In genomic region chr17:3890082-3890892, GRCh38 we compare ENCODE assay signal across 8 cellular contexts.
DNase-seq lines count a peak whose midpoint lies in the region; ATAC-seq and TF ChIP-seq lines count a peak whose summit lies in the region.

No MANE protein-coding gene starts in this region.

- H3K4me1 Mint-ChIP-seq in T-helper 2 cell treated with Interferon-gamma antibody and Interleukin-4, amounts not matched to agents 5 μg/mL and 100 μg/mL, for 36 hours (ENCODE audit: low read depth): peaks cover 35% of the 10 kb centered on the region

- H3K4me3 ChIP-seq in mucosa of stomach (ENCODE audit: low read length): no peak overlapping the region

- H3K36me3 Mint-ChIP-seq in T-helper 2 cell treated with Interferon-gamma antibody and Interleukin-4, amounts not matched to agents 5 μg/mL and 100 μg/mL, for 36 hours (ENCODE audit: low read depth): no peaks in the 10 kb centered on the region

- no peaks in the 10 kb centered on the region for H3K9me3 ChIP-seq in mucosa of stomach (ENCODE audit: control insufficient read depth, low read length)

- no peaks in the 10 kb centered on the region for H3K36me3 ChIP-seq in mucosa of stomach (ENCODE audit: control insufficient read depth, insufficient read depth, low read length)

- H3K9me3 Mint-ChIP-seq in T-helper 2 cell treated with Interferon-gamma antibody and Interleukin-4, amounts not matched to agents 5 μg/mL and 100 μg/mL, for 36 hours: no peaks in the 10 kb centered on the region

- no peak for TF ChIP-seq CTCF in GM13976 (IDR thresholded peaks at IDR 0.05; ENCODE audit: borderline replicate concordance, control extremely low read depth, extremely low read depth, insufficient read depth, missing control alignments)

- H3K27me3 Mint-ChIP-seq in T-helper 2 cell treated with Interferon-gamma antibody and Interleukin-4, amounts not matched to agents 5 μg/mL and 100 μg/mL, for 36 hours (ENCODE audit: low read depth): peaks cover 5% of the 10 kb centered on the region

- no peaks in the 10 kb centered on the region for H3K27me3 ChIP-seq in mucosa of stomach (ENCODE audit: control insufficient read depth, insufficient read depth, low read length)

- H3K4me3 Mint-ChIP-seq in T-helper 2 cell treated with Interferon-gamma antibody and Interleukin-4, amounts not matched to agents 5 μg/mL and 100 μg/mL, for 36 hours: no peak overlapping the region

- peak overlapping the region; percentile 6 for H3K27ac Mint-ChIP-seq in T-helper 2 cell treated with Interferon-gamma antibody and Interleukin-4, amounts not matched to agents 5 μg/mL and 100 μg/mL, for 36 hours

- peak overlapping the region; percentile 39 for H3K9ac ChIP-seq in mucosa of stomach (ENCODE audit: low read length)

- H3K27ac ChIP-seq in caudate nucleus (ENCODE audit: low read depth, low read length): peak overlapping the region; percentile 27

- H3K4me1 ChIP-seq in mucosa of stomach (ENCODE audit: control insufficient read depth, insufficient read depth, low read length): peaks cover 74% of the 10 kb centered on the region

- in situ Hi-C loops in GM13976 (cut with MboI; ENCODE audit: low sequenced_read_pairs, unreplicated experiment): no loop called here

- no peak for ATAC-seq in GM19467 (IDR thresholded peaks at IDR 0.05; ENCODE audit: unreplicated experiment)

- DNase-seq in T-helper 2 cell treated with Interferon-gamma antibody and Interleukin-4, amounts not matched to agents 5 μg/mL and 100 μg/mL, for 36 hours (ENCODE audit: low spot score): no peak
- DNase-seq in T-helper 2 cell (no peak), NCI-H526 (lab: John Stamatoyannopoulos, UW) (peak; percentile 27 to 37), caudate nucleus (lab: John Stamatoyannopoulos, UW) (peak in 23 of 61 donors; percentile 7 to 76 (median 39)), activated gamma-delta T cell (lab: John Stamatoyannopoulos, UW) (no peak), GM13976 (ENCODE audit: low spot score) (no peak)

Comparison
In these comparisons a context has a peak if more than half of its experiments do, and no peak if none do; other contexts are left out.
1. DNase-seq: peak in NCI-H526 (2 of 2); none in T-helper 2 cell treated with Interferon-gamma antibody and Interleukin-4, amounts not matched to agents 5 μg/mL and 100 μg/mL, for 36 hours (single experiment), T-helper 2 cell (0 of 5), activated gamma-delta T cell (single experiment) and GM13976 (single experiment).